8 cellular contexts compared by ENCODE assay signal in the genomic region with DNA sequence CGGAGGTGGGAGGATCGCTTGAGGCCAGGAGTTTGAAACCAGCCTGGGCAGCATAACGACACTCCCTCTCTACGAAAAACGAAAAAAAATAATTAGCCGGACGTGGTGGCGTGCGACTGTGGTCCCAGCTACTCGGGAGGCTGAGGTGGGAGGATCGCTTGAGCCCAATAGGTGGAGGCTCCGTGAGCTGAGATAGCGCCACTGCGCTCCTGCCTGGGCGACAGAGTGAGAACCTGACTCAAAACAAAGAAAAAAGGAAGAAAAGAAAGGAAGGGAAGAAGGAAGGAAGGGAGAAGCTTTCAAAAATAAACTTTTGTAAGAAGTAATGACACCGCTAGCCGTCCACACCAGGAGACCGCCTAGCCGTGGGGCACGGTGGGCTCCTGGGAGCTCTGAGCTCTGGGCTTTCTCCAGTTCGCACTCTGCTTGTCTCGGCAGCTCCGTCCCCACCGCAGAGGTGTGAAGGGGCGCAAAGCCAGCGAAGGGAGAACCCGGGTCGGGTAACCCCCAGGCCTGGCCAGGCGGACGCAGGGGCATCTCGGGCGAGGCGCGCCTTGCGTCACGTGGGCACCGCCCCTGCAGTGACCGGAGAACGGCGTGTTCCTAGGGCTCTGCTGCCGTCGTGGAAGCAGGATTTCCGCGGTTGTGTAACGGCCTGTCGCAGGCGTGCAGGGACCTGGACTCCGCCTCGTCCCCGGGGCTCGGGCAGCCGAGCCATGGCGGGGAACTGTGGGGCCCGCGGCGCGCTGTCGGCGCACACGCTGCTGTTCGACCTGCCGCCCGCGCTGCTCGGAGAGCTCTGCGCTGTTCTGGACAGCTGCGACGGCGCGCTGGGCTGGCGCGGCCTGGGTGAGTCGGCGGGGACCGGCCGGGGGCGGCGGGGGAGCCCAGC. TPM values are rescaled to one million over a fixed set of nuclear protein-coding genes. Genes with fewer than 3 reads are reported as not detected.
DNase-seq lines count a peak whose midpoint lies in the region; ATAC-seq and TF ChIP-seq lines count a peak whose summit lies in the region.

A gene with protein sequence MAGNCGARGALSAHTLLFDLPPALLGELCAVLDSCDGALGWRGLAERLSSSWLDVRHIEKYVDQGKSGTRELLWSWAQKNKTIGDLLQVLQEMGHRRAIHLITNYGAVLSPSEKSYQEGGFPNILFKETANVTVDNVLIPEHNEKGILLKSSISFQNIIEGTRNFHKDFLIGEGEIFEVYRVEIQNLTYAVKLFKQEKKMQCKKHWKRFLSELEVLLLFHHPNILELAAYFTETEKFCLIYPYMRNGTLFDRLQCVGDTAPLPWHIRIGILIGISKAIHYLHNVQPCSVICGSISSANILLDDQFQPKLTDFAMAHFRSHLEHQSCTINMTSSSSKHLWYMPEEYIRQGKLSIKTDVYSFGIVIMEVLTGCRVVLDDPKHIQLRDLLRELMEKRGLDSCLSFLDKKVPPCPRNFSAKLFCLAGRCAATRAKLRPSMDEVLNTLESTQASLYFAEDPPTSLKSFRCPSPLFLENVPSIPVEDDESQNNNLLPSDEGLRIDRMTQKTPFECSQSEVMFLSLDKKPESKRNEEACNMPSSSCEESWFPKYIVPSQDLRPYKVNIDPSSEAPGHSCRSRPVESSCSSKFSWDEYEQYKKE (plus strand): TSS at position 631 of the 892 bp plus-strand sequence. CDS start 86 bp downstream, at position 717.

- peak; percentile 61 for ATAC-seq in GM21360 (IDR thresholded peaks at IDR 0.05; ENCODE audit: unreplicated experiment)

- no peak for TF ChIP-seq CTCF in epithelial cell of proximal tubule (conservative IDR thresholded peaks at IDR 0.05; ENCODE audit: low read depth, low read length)

- DNase-seq in ELF-1 (ENCODE audit: low read depth, low spot score): peak; percentile 53
- DNase-seq in HUDEP-2 (lab: John Stamatoyannopoulos, UW; ENCODE audit: unreplicated experiment in 76 of 76): peak in 47 of 76 experiments; percentile 4 to 60 (median 34)
- peak; percentile 32 to 46 for DNase-seq in activated CD4-positive, alpha-beta T cell treated with anti-CD3 and anti-CD28 coated beads, Interleukin-2, amount 50 U/mL, for 48 hours
- no peak for DNase-seq in epithelial cell of proximal tubule (ENCODE audit: low read depth)
- DNase-seq in mucosa of gallbladder (ENCODE audit: low spot score): peak; percentile 78
- DNase-seq in substantia nigra (lab: John Stamatoyannopoulos, UW): peak in 28 of 49 donors; percentile 1 to 61 (median 22)
- no peak for DNase-seq in NK-92 treated with Interleukin-12 subunit alpha and Interleukin-12 subunit beta, amount 100 ng/mL, for 24 hours (lab: John Stamatoyannopoulos, UW)

- peak within 1 kb of the TSS; percentile 50 for H3K4me3 ChIP-seq in epithelial cell of proximal tubule (ENCODE audit: low read depth, low read length)

- no peak within 1 kb of the TSS for H3K27ac ChIP-seq in substantia nigra (ENCODE audit: low read depth, low read length, poor library complexity, severe bottlenecking)

RNA-seq across cellular contexts. Expression of the gene that starts here (rescaled TPM):
- total RNA-seq in epithelial cell of proximal tubule (0.81 and 1.9 TPM in 2 replicates), mucosa of gallbladder (7.1 TPM)

Comparison
In these comparisons a context has a peak if more than half of its experiments do, and no peak if none do; other contexts are left out.
1. DNase-seq: peak in ELF-1 (single experiment), HUDEP-2 (47 of 76), activated CD4-positive, alpha-beta T cell treated with anti-CD3 and anti-CD28 coated beads, Interleukin-2, amount 50 U/mL, for 48 hours (2 of 2), mucosa of gallbladder (single experiment) and substantia nigra (28 of 49); none in epithelial cell of proximal tubule (single experiment) and NK-92 treated with Interleukin-12 subunit alpha and Interleukin-12 subunit beta, amount 100 ng/mL, for 24 hours (single experiment).